Comparison of ENCODE assay signal across 1 cellular context in genomic region chr20:37193226-37193625, GRCh38.
TF ChIP-seq lines count a peak whose summit lies in the region.

No MANE protein-coding gene starts in this region.

TF ChIP-seq in HepG2, 621 proteins besides CTCF, POLR2A, EP300 and RAD21:
- TF ChIP-seq IKZF5 (CRISPR knock-in tag; IDR thresholded peaks at IDR 0.05) (0 out of 2 replicates have a peak, but pooled peaks have one; percentile 12), SMAD3 (CRISPR knock-in tag; IDR thresholded peaks at IDR 0.05) (no peak), RAD51 (IDR thresholded peaks at IDR 0.05; ENCODE audit: borderline replicate concordance) (0 out of 2 replicates have a peak, but pooled peaks have one; percentile 24), ZNF280D (CRISPR knock-in tag; IDR thresholded peaks at IDR 0.05) (no peak)
